15 cellular contexts compared by ENCODE assay signal in genomic region chr6:39926668-39927067, GRCh38. TPM values are rescaled to one million over a fixed set of nuclear protein-coding genes. Genes with fewer than 3 reads are reported as not detected.
DNase-seq lines count a peak whose midpoint lies in the region; ATAC-seq, FAIRE-seq and TF ChIP-seq lines count a peak whose summit lies in the region.
"Had no signal": no experiment of that assay in that cellular context is flagged by ENCODE, and none has a peak within 500 bp of the region (broad histone marks: within the 10 kb centered on the region; RNA-seq: fewer than 3 reads in every experiment).

No MANE protein-coding gene starts in this region.

- H3K9me3 ChIP-seq in CD4-positive, alpha-beta T cell (ENCODE audit: control insufficient read depth, low read length), result no peaks in the 10 kb centered on the region

- no peak overlapping the region for H3K4me3 Mint-ChIP-seq in CD4-positive, alpha-beta T cell
- H3K4me3 Mint-ChIP-seq: activated T-cell treated with anti-CD3 and anti-CD28 coated beads, Interleukin-2, amount 50 U/mL, for 4 hours had no signal

- H3K36me3 ChIP-seq in bronchial epithelial cell (ENCODE audit: control insufficient read depth, insufficient read depth, low read length), result peaks cover 3% of the 10 kb centered on the region

- H3K27ac Mint-ChIP-seq in CD4-positive, alpha-beta T cell, result peak overlapping the region; percentile 46

- H3K4me3 ChIP-seq in bronchial epithelial cell (ENCODE audit: low read depth, low read length), result no peak overlapping the region

- POLR2A ChIA-PET in CD4-positive, alpha-beta T cell (lab: Charles Lee), result no interaction called here

- no peaks in the 10 kb centered on the region for H3K27me3 Mint-ChIP-seq in CD4-positive, alpha-beta T cell

- ATAC-seq in CD4-positive, alpha-beta T cell (ENCODE audit: poor library complexity), result no peak
- ATAC-seq in sciatic nerve (peak; percentile 44), GM18502 (IDR thresholded peaks at IDR 0.05; ENCODE audit: poor library complexity, unreplicated experiment) (no peak)
- ATAC-seq: activated T-cell treated with anti-CD3 and anti-CD28 coated beads, Interleukin-2, amount 50 U/mL, for 4 hours; left lobe of liver had no signal

- FAIRE-seq in bronchial epithelial cell (lab: Jason Lieb, UNC), result no peak
- FAIRE-seq: TTC549 had no signal

- no peak for TF ChIP-seq CTCF in CD4-positive, alpha-beta T cell (IDR thresholded peaks at IDR 0.05)
- TF ChIP-seq CTCF in bronchial epithelial cell (IDR thresholded peaks at IDR 0.05; ENCODE audit: insufficient read depth, low read length, severe bottlenecking), result no peak

- no peaks in the 10 kb centered on the region for H3K27me3 ChIP-seq in CD4-positive, alpha-beta T cell (ENCODE audit: control insufficient read depth, insufficient read depth, low read length)
- no peaks in the 10 kb centered on the region for H3K27me3 ChIP-seq in bronchial epithelial cell (ENCODE audit: control insufficient read depth, insufficient read depth, low read length)

- H3K9me3 Mint-ChIP-seq in CD4-positive, alpha-beta T cell, result no peaks in the 10 kb centered on the region

- H3K36me3 Mint-ChIP-seq in CD4-positive, alpha-beta T cell (ENCODE audit: low read depth), result peaks cover 29% of the 10 kb centered on the region

- intact Hi-C loops in CD4-positive, alpha-beta T cell (cut with DNase I, micrococcal nuclease), result no loop called here
- intact Hi-C loops in sciatic nerve (cut with DNase I), result no loop called here

- CTCF ChIA-PET in CD4-positive, alpha-beta T cell (lab: Charles Lee), result no interaction called here

- DNase-seq in CD4-positive, alpha-beta T cell, result no peak
- DNase-seq in HT1080 (ENCODE audit: low read depth) (peak; percentile 33), bronchial epithelial cell (ENCODE audit: low read depth) (peak; percentile 31), sciatic nerve (ENCODE audit: low spot score) (no peak), NOMO-1 treated with DMSO at 0.1 percent for 48 hours (lab: John Stamatoyannopoulos, UW; ENCODE audit: unreplicated experiment) (no peak), AML-193 (lab: John Stamatoyannopoulos, UW) (no peak), epidermal melanocyte (ENCODE audit: insufficient read length, low spot score) (no peak)
- DNase-seq: activated T-cell treated with anti-CD3 and anti-CD28 coated beads, Interleukin-2, amount 50 U/mL, for 4 hours; anterior cingulate cortex; cortex of kidney; NCI-H1694; NCI-H446 treated with DMSO at 0.1 percent for 48 hours had no signal

- H3K4me1 Mint-ChIP-seq in CD4-positive, alpha-beta T cell (ENCODE audit: low read depth), result peaks cover 22% of the 10 kb centered on the region

- H3K27ac ChIP-seq in CD4-positive, alpha-beta T cell (ENCODE audit: low read depth, low read length), result no peak overlapping the region

RNA-seq across cellular contexts. Expression of gene MOCS1, which starts 7.6 kb away (rescaled TPM):
- total RNA-seq in CD4-positive, alpha-beta T cell, result 1 to 10 TPM; 2.0 to 2.7 TPM
- total RNA-seq in HT1080 (2014; rRNA removed; shearing (Covaris generic)), result 16.9 and 22.7 TPM in 2 replicates
- 17.8 and 17.9 TPM in 2 replicates for polyA plus RNA-seq in HT1080 (2015; cell fraction: cytosol; rRNA removed)
- 18.0 and 19.4 TPM in 2 replicates for polyA plus RNA-seq in HT1080 (2015; cell fraction: nucleus; rRNA removed)
- total RNA-seq in bronchial epithelial cell, result 1.3 and 4.1 TPM in 2 replicates
- 37.3 TPM for total RNA-seq in sciatic nerve

Comparison
In these comparisons a context has a peak if more than half of its experiments do, and no peak if none do; other contexts are left out.
1. DNase-seq: peak in HT1080 (single experiment) and bronchial epithelial cell (single experiment); none in CD4-positive, alpha-beta T cell (0 of 10), sciatic nerve (single experiment), NOMO-1 treated with DMSO at 0.1 percent for 48 hours (single experiment), AML-193 (0 of 2) and epidermal melanocyte (single experiment).